11 cellular contexts compared by ENCODE assay signal in the genomic region with DNA sequence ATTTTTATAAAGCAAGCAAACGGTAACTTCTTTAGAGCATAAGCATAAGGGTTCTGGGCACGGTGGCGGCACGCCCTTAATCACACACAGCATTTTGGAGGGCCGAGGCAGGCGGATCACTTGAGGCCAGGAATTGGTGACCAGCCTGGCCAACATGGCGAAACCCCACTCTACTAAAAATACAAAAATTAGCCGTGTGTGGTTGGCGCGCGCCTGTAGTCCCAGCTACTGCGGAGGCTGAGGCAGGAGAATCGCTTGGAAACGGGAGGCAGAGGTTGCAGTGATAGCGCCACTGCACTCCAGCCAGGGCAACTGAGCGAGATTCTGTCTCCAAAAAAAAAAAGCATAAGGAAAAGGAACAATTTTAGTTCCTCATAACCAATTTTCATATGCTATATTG. TPM values are rescaled to one million over a fixed set of nuclear protein-coding genes. Genes with fewer than 3 reads are reported as not detected.
DNase-seq lines count a peak whose midpoint lies in the region; ATAC-seq and TF ChIP-seq lines count a peak whose summit lies in the region.
"Had no signal": no experiment of that assay in that cellular context is flagged by ENCODE, and none has a peak within 500 bp of the region (broad histone marks: within the 10 kb centered on the region; RNA-seq: fewer than 3 reads in every experiment).

No MANE protein-coding gene starts in this region.

- peak overlapping the region; percentile 97 for H3K4me3 Mint-ChIP-seq in T-helper 1 cell treated with Interleukin-12 subunit alpha and Interleukin-12 subunit beta and Interleukin-4 antibody, amounts not matched to agents 30 μg/mL and 1 μg/mL, for 36 hours

- H3K27me3 ChIP-seq in SU-DHL-6 (ENCODE audit: low read length) (no peaks in the 10 kb centered on the region), smooth muscle cell (ENCODE audit: low read depth) (no peaks in the 10 kb centered on the region), H7 (ENCODE audit: control insufficient read depth, insufficient read depth, low read length) (no peaks in the 10 kb centered on the region)

- H3K36me3 Mint-ChIP-seq in T-helper 1 cell treated with Interleukin-12 subunit alpha and Interleukin-12 subunit beta and Interleukin-4 antibody, amounts not matched to agents 30 μg/mL and 1 μg/mL, for 36 hours (ENCODE audit: low read depth) = peaks cover 21% of the 10 kb centered on the region

- H3K4me2 ChIP-seq in SU-DHL-6 (ENCODE audit: low read depth, low read length, poor library complexity, severe bottlenecking) (peak overlapping the region; percentile 77), smooth muscle cell (peak overlapping the region; percentile 95)

- H2AFZ ChIP-seq in SU-DHL-6 (ENCODE audit: low read depth, low read length, severe bottlenecking) (no peak overlapping the region), smooth muscle cell (ENCODE audit: low read depth) (no peak overlapping the region)

- peaks cover 21% of the 10 kb centered on the region for H3K4me1 ChIP-seq in smooth muscle cell (ENCODE audit: low read depth)

- H3K9me3 ChIP-seq in SU-DHL-6 (ENCODE audit: insufficient read depth, low read length) (no peaks in the 10 kb centered on the region), smooth muscle cell (replicated peaks; ENCODE audit: low read depth) (no peaks in the 10 kb centered on the region)
- H3K9me3 ChIP-seq: prostate gland had no signal

- no peak overlapping the region for H3K27ac Mint-ChIP-seq in T-helper 1 cell treated with Interleukin-12 subunit alpha and Interleukin-12 subunit beta and Interleukin-4 antibody, amounts not matched to agents 30 μg/mL and 1 μg/mL, for 36 hours

- H4K20me1 ChIP-seq in SU-DHL-6 (ENCODE audit: low read depth, low read length) (peaks cover 8% of the 10 kb centered on the region; the same call in 1 of the 2 replicates), smooth muscle cell (ENCODE audit: low read depth) (peaks cover 67% of the 10 kb centered on the region)

- H3K9me2 ChIP-seq in SU-DHL-6 (replicated peaks; ENCODE audit: insufficient read depth, low read length) = no peaks in the 10 kb centered on the region

- H3K79me2 ChIP-seq in SU-DHL-6 (ENCODE audit: insufficient read depth, low read length) (peaks cover 76% of the 10 kb centered on the region), smooth muscle cell (ENCODE audit: low read depth) (peaks cover 95% of the 10 kb centered on the region)

- H3K4me1 Mint-ChIP-seq in T-helper 1 cell treated with Interleukin-12 subunit alpha and Interleukin-12 subunit beta and Interleukin-4 antibody, amounts not matched to agents 30 μg/mL and 1 μg/mL, for 36 hours (ENCODE audit: low read depth) = peaks cover 41% of the 10 kb centered on the region

- H3K4me3 ChIP-seq in SU-DHL-6 (ENCODE audit: insufficient read depth, low read length, poor library complexity, severe bottlenecking) (no peak overlapping the region), fibroblast of mammary gland (ENCODE audit: control insufficient read depth, low read depth, low read length) (peak overlapping the region; percentile 88), smooth muscle cell (peak overlapping the region; percentile 62), H7 (ENCODE audit: insufficient read depth, low read depth, low read length) (no peak overlapping the region)

- no peaks in the 10 kb centered on the region for H3K36me3 ChIP-seq in SU-DHL-6 (ENCODE audit: low read length)
- no peaks in the 10 kb centered on the region for H3K36me3 ChIP-seq in smooth muscle cell (ENCODE audit: low read depth)
- no peaks in the 10 kb centered on the region for H3K36me3 ChIP-seq in H7 (replicated peaks; ENCODE audit: control insufficient read depth, insufficient read depth, low read length)
- H3K36me3 ChIP-seq: prostate gland had no signal

- DNase-seq in T-helper 1 cell (no peak), fibroblast of mammary gland (ENCODE audit: low read depth) (no peak), smooth muscle cell (lab: John Stamatoyannopoulos, UW; ENCODE audit: unreplicated experiment) (no peak), NCI-H524 (lab: John Stamatoyannopoulos, UW) (no peak), H7 (no peak)
- DNase-seq: 8988T, SHP77 had no signal

- H3F3A ChIP-seq in SU-DHL-6 (ENCODE audit: insufficient read depth) (no peaks in the 10 kb centered on the region), smooth muscle cell (ENCODE audit: low read depth) (peaks cover 6% of the 10 kb centered on the region)

- TF ChIP-seq CTCF in SU-DHL-6 (IDR thresholded peaks at IDR 0.05; ENCODE audit: insufficient read depth, low read length, poor library complexity, severe bottlenecking) (no peak), fibroblast of mammary gland (conservative IDR thresholded peaks at IDR 0.05; ENCODE audit: control insufficient read depth, insufficient read depth, low read depth, low read length) (no peak), smooth muscle cell (IDR thresholded peaks at IDR 0.05; ENCODE audit: borderline replicate concordance, insufficient read depth, poor library complexity, severe bottlenecking) (no peak)

- no peaks in the 10 kb centered on the region for H3K27me3 Mint-ChIP-seq in T-helper 1 cell treated with Interleukin-12 subunit alpha and Interleukin-12 subunit beta and Interleukin-4 antibody, amounts not matched to agents 30 μg/mL and 1 μg/mL, for 36 hours (ENCODE audit: low read depth)

- no peaks in the 10 kb centered on the region for H3K9me3 Mint-ChIP-seq in T-helper 1 cell treated with Interleukin-12 subunit alpha and Interleukin-12 subunit beta and Interleukin-4 antibody, amounts not matched to agents 30 μg/mL and 1 μg/mL, for 36 hours

- no peak overlapping the region for H3K9ac ChIP-seq in SU-DHL-6 (ENCODE audit: low read length)
- no peak overlapping the region for H3K9ac ChIP-seq in smooth muscle cell (ENCODE audit: low read depth)

- H3K27ac ChIP-seq in SU-DHL-6 (ENCODE audit: low read depth, low read length) (no peak overlapping the region), smooth muscle cell (ENCODE audit: low read depth) (peak overlapping the region; percentile 95)

- ATAC-seq in HG02588 (IDR thresholded peaks at IDR 0.05; ENCODE audit: unreplicated experiment) = no peak

- 90% methylated on average over 16 of the region's 16 CpGs for WGBS in smooth muscle cell (ENCODE audit: low lambda C conversion rate)

RNA-seq across cellular contexts. Expression of a gene that starts 2.6 kb away (rescaled TPM):
- 126 and 130 TPM in 2 replicates for total RNA-seq in smooth muscle cell
- polyA plus RNA-seq in smooth muscle cell = 45.0 and 50.2 TPM in 2 replicates
- 39.9 and 67.8 TPM in 2 replicates for total RNA-seq in H7 (2014; rRNA removed; shearing (Covaris generic))

Comparison
In these comparisons a context has a peak if more than half of its experiments do, and no peak if none do; other contexts are left out.
1. H3K4me3 ChIP-seq: peak in fibroblast of mammary gland (single experiment) and smooth muscle cell (single experiment); none in SU-DHL-6 (single experiment) and H7 (single experiment).